Comparison of ENCODE assay signal across 1 cellular context in genomic region chr1:203428981-203429599, GRCh38.
TF ChIP-seq lines count a peak whose summit lies in the region.

No MANE protein-coding gene starts in this region.

TF ChIP-seq in GM12878, 131 proteins besides CTCF, POLR2A, EP300 and RAD21 (continued from another document and continues in another):
- TF ChIP-seq SUZ12 (IDR thresholded peaks at IDR 0.05; ENCODE audit: unreplicated experiment) (no peak), NFYA (IDR thresholded peaks at IDR 0.05; ENCODE audit: borderline replicate concordance, low read depth, low read length) (no peak), IRF4 (IDR thresholded peaks at IDR 0.05; ENCODE audit: low read depth, low read length) (no peak), CHD2 (IDR thresholded peaks at IDR 0.05; ENCODE audit: borderline replicate concordance, low read depth, low read length) (no peak), PML (IDR thresholded peaks at IDR 0.05; ENCODE audit: low read length) (no peak), STAT1 (conservative IDR thresholded peaks at IDR 0.05) (no peak), USF1 (IDR thresholded peaks at IDR 0.05; ENCODE audit: borderline replicate concordance, extremely low read length, insufficient read depth, low read depth, low read length) (no peak), ZNF274 (IDR thresholded peaks at IDR 0.05; ENCODE audit: insufficient read depth, insufficient read length) (no peak), ZSCAN29 (IDR thresholded peaks at IDR 0.05) (no peak), TARDBP (IDR thresholded peaks at IDR 0.05; ENCODE audit: borderline replicate concordance) (no peak), E2F4 (IDR thresholded peaks at IDR 0.05; ENCODE audit: low read depth, low read length) (no peak), JUNB (IDR thresholded peaks at IDR 0.05) (no peak), ATF7 (IDR thresholded peaks at IDR 0.05; ENCODE audit: low read depth) (no peak; the same call in 1 of the 2 replicates), TCF12 (IDR thresholded peaks at IDR 0.05; ENCODE audit: low read depth, low read length) (0 out of 2 replicates have a peak, but pooled peaks have one; percentile 59), MEF2B (IDR thresholded peaks at IDR 0.05; ENCODE audit: partially characterized antibody, poor library complexity, severe bottlenecking) (peak; percentile 32), ZNF207 (IDR thresholded peaks at IDR 0.05; ENCODE audit: borderline replicate concordance) (no peak), YY1 (IDR thresholded peaks at IDR 0.05; ENCODE audit: low read depth, low read length) (peak; percentile 45; the same call in 1 of the 2 replicates), ESRRA (IDR thresholded peaks at IDR 0.05; ENCODE audit: low read length) (no peak), DPF2 (IDR thresholded peaks at IDR 0.05) (peak; percentile 57; the same call in 1 of the 2 replicates), JUND (IDR thresholded peaks at IDR 0.05; ENCODE audit: low read depth, low read length) (no peak), TCF3 (IDR thresholded peaks at IDR 0.05; ENCODE audit: borderline replicate concordance, insufficient read depth, low read depth, low read length) (no peak), SKIL (IDR thresholded peaks at IDR 0.05; ENCODE audit: low read depth, poor library complexity, severe bottlenecking) (no peak), PKNOX1 (IDR thresholded peaks at IDR 0.05) (0 out of 2 replicates have a peak, but pooled peaks have one; percentile 11), ZNF217 (IDR thresholded peaks at IDR 0.05) (no peak), CUX1 (IDR thresholded peaks at IDR 0.05; ENCODE audit: insufficient replicate concordance, low read depth, low read length) (no peak), CBX3 (IDR thresholded peaks at IDR 0.05; ENCODE audit: borderline replicate concordance, low read depth) (no peak), PRDM15 (CRISPR knock-in tag; IDR thresholded peaks at IDR 0.05) (no peak), ZNF24 (IDR thresholded peaks at IDR 0.05) (no peak), RELB (IDR thresholded peaks at IDR 0.05; ENCODE audit: low read depth) (peak; percentile 93), ATF3 (IDR thresholded peaks at IDR 0.05; ENCODE audit: borderline replicate concordance, extremely low read depth, low read depth, low read length) (no peak), E2F8 (IDR thresholded peaks at IDR 0.05; ENCODE audit: low read depth, partially characterized antibody) (no peak), TAF1 (IDR thresholded peaks at IDR 0.05; ENCODE audit: borderline replicate concordance, low read depth, low read length) (no peak), BCL11A (IDR thresholded peaks at IDR 0.05; ENCODE audit: low read depth, low read length) (0 out of 2 replicates have a peak, but pooled peaks have one; percentile 11), KDM1A (IDR thresholded peaks at IDR 0.05; ENCODE audit: borderline replicate concordance) (no peak), CBFB (IDR thresholded peaks at IDR 0.05; ENCODE audit: low read depth) (no peak)
